In genomic region chr1:100038401-100039306, GRCh38 we compare ENCODE assay signal across 8 cellular contexts.
A peak's percentile ranks its signal among the peaks of the same experiment; 100 is the strongest.
DNase-seq lines count a peak whose midpoint lies in the region; ATAC-seq and TF ChIP-seq lines count a peak whose summit lies in the region.

No MANE protein-coding gene starts in this region.

- H3K4me3 ChIP-seq in A673 (ENCODE audit: low read depth, low read length, poor library complexity, severe bottlenecking), result peak overlapping the region; percentile 73

- no peaks in the 10 kb centered on the region for H3K9me3 ChIP-seq in A673 (ENCODE audit: low read depth, low read length, poor library complexity, severe bottlenecking)

- BruUV-seq in A673 (replicated peaks; lab: Mats Ljungman, UMichigan), result no TSS peak

- peaks cover 54% of the 10 kb centered on the region for H3K4me1 Mint-ChIP-seq in activated CD8-positive, alpha-beta T cell treated with anti-CD3 and anti-CD28 coated beads, Interleukin-2, amount 10 ng/mL, durations not matched to agents 7 days and 5 days (ENCODE audit: low read depth)
- H3K4me1 Mint-ChIP-seq in memory B cell, result peaks cover 25% of the 10 kb centered on the region

- ATAC-seq in GM18517 (IDR thresholded peaks at IDR 0.05; ENCODE audit: unreplicated experiment), result peak; percentile 43
- peak; percentile 39 for ATAC-seq in HG03039 (IDR thresholded peaks at IDR 0.05; ENCODE audit: unreplicated experiment)
- peak; percentile 56 for ATAC-seq in activated CD8-positive, alpha-beta T cell treated with anti-CD3 and anti-CD28 coated beads, Interleukin-2, amount 10 ng/mL, durations not matched to agents 7 days and 5 days
- ATAC-seq in memory B cell (ENCODE audit: low read depth), result peak; percentile 48

- peak overlapping the region; percentile 99 for H3K27ac Mint-ChIP-seq in activated CD8-positive, alpha-beta T cell treated with anti-CD3 and anti-CD28 coated beads, Interleukin-2, amount 10 ng/mL, durations not matched to agents 7 days and 5 days
- H3K27ac Mint-ChIP-seq in memory B cell, result peak overlapping the region; percentile 98

- H3K27me3 Mint-ChIP-seq in activated CD8-positive, alpha-beta T cell treated with anti-CD3 and anti-CD28 coated beads, Interleukin-2, amount 10 ng/mL, durations not matched to agents 7 days and 5 days (ENCODE audit: low read depth), result no peaks in the 10 kb centered on the region
- no peaks in the 10 kb centered on the region for H3K27me3 Mint-ChIP-seq in memory B cell

- H3K36me3 ChIP-seq in A673 (ENCODE audit: insufficient read depth, low read length, poor library complexity, severe bottlenecking), result peaks cover 4% of the 10 kb centered on the region

- CTCF ChIA-PET in A673 (lab: Charles Lee), result no interaction called here
- CTCF ChIA-PET in activated CD8-positive, alpha-beta T cell treated with anti-CD3 and anti-CD28 coated beads, Interleukin-2, amount 10 ng/mL, durations not matched to agents 7 days and 5 days (lab: Charles Lee), result interaction anchor here (0.7 to 1.6 kb wide), 8 partner anchors 13 to 421 kb away, joined by 3 to 6 read pairs (median 4); partner anchors contain the start of gene SLC35A3

- no peaks in the 10 kb centered on the region for H3K27me3 ChIP-seq in A673 (replicated peaks; ENCODE audit: insufficient read depth, low read depth, low read length, poor library complexity)

- H3K4me3 Mint-ChIP-seq in activated CD8-positive, alpha-beta T cell treated with anti-CD3 and anti-CD28 coated beads, Interleukin-2, amount 10 ng/mL, durations not matched to agents 7 days and 5 days, result peak overlapping the region; percentile 97
- peak overlapping the region; percentile 92 for H3K4me3 Mint-ChIP-seq in memory B cell

- peak overlapping the region; percentile 98 for H3K27ac ChIP-seq in A673 (ENCODE audit: low read depth, low read length, poor library complexity, severe bottlenecking)

- no peak for TF ChIP-seq CTCF in A673 (conservative IDR thresholded peaks at IDR 0.05; ENCODE audit: low read depth, low read length)

- intact Hi-C loops in A673 (cut with micrococcal nuclease; ENCODE audit: unreplicated experiment), result no loop called here

- H3K4me1 ChIP-seq in A673 (ENCODE audit: insufficient read depth, low read length, poor library complexity, severe bottlenecking), result peaks cover 15% of the 10 kb centered on the region

- DNase-seq in A673 (ENCODE audit: low spot score) (peak; percentile 78), NCI-H226 (peak; percentile 37), memory B cell (ENCODE audit: low spot score in 2 of 2) (peak; percentile 54 to 55)
- peak; percentile 83 for DNase-seq in activated CD8-positive, alpha-beta T cell treated with anti-CD3 and anti-CD28 coated beads, Interleukin-2, amount 10 ng/mL, durations not matched to agents 7 days and 5 days
- DNase-seq in effector CD4-positive, alpha-beta T cell, result peak; percentile 69
- peak; percentile 57 for DNase-seq in stimulated activated CD8-positive, alpha-beta memory T cell treated with anti-CD3 and anti-CD28 coated beads, Interleukin-15, amount 100 ng/mL, for 1 hour (ENCODE audit: low read depth)

- peaks cover 36% of the 10 kb centered on the region for H3K36me3 Mint-ChIP-seq in activated CD8-positive, alpha-beta T cell treated with anti-CD3 and anti-CD28 coated beads, Interleukin-2, amount 10 ng/mL, durations not matched to agents 7 days and 5 days (ENCODE audit: low read depth)
- peaks cover under 1% of the 10 kb centered on the region for H3K36me3 Mint-ChIP-seq in memory B cell

- POLR2A ChIA-PET in A673 (lab: Charles Lee; ENCODE audit: low non-redundant PET), result interaction anchor here (0.7 kb wide), 1 partner anchor 18 kb away, joined by 3 read pairs; no protein-coding TSS in a partner anchor
- POLR2A ChIA-PET in activated CD8-positive, alpha-beta T cell treated with anti-CD3 and anti-CD28 coated beads, Interleukin-2, amount 10 ng/mL, durations not matched to agents 7 days and 5 days (lab: Charles Lee), result interaction anchor here (0.5 to 3.5 kb wide), 19 partner anchors 8 to 392 kb away, joined by 3 to 24 read pairs (median 4); partner anchors contain the start of genes AGL, CDC14A, DBT and RTCA

- no peaks in the 10 kb centered on the region for H3K9me3 Mint-ChIP-seq in activated CD8-positive, alpha-beta T cell treated with anti-CD3 and anti-CD28 coated beads, Interleukin-2, amount 10 ng/mL, durations not matched to agents 7 days and 5 days (ENCODE audit: insufficient read depth)
- no peaks in the 10 kb centered on the region for H3K9me3 Mint-ChIP-seq in memory B cell

Comparison
In these comparisons a context has a peak if more than half of its experiments do, and no peak if none do; other contexts are left out.
1. Peak in every context shown above with its lines: DNase-seq, ATAC-seq, H3K4me3 ChIP-seq and H3K27ac ChIP-seq.